Comparison of ENCODE assay signal across 17 cellular contexts in genomic region chr7:34184466-34184865, GRCh38.
A peak's percentile ranks its signal among the peaks of the same experiment; 100 is the strongest.
DNase-seq lines count a peak whose midpoint lies in the region; ATAC-seq and TF ChIP-seq lines count a peak whose summit lies in the region.
"Had no signal": no experiment of that assay in that cellular context is flagged by ENCODE, and none has a peak within 500 bp of the region (broad histone marks: within the 10 kb centered on the region; RNA-seq: fewer than 3 reads in every experiment).

No MANE protein-coding gene starts in this region.

- H2AFZ ChIP-seq in GM23338: no peak overlapping the region
- H2AFZ ChIP-seq: PC-9 had no signal

- no peak overlapping the region for H3K4me3 Mint-ChIP-seq in GM23338
- H3K4me3 Mint-ChIP-seq in activated naive CD4-positive, alpha-beta T cell treated with anti-CD3 and anti-CD28 coated beads, Interleukin-2, amount 10 ng/mL, durations not matched to agents 7 days and 5 days: no peak overlapping the region
- H3K4me3 Mint-ChIP-seq: activated T-helper 17 cell treated with anti-CD3 and anti-CD28 coated beads, Interleukin-2, amount 50 U/mL, for 72 hours had no signal

- ATAC-seq in GM23338 (peak; percentile 38; the same call in 2 of the 3 replicates), HG03342 (IDR thresholded peaks at IDR 0.05; ENCODE audit: unreplicated experiment) (no peak), sciatic nerve (no peak)
- ATAC-seq: activated T-helper 17 cell treated with anti-CD3 and anti-CD28 coated beads, Interleukin-2, amount 50 U/mL, for 72 hours; left ventricle myocardium superior had no signal

- H3K9me2 ChIP-seq in GM23338 (ENCODE audit: insufficient read depth): no peaks in the 10 kb centered on the region

- TF ChIP-seq POLR2A in vagina (IDR thresholded peaks at IDR 0.05): no peak

- no TSS peak for BruUV-seq in A673 (replicated peaks; lab: Mats Ljungman, UMichigan)

- no peaks in the 10 kb centered on the region for H3K79me2 ChIP-seq in GM23338 (replicated peaks; ENCODE audit: insufficient read depth)

- no peaks in the 10 kb centered on the region for H3K9me3 Mint-ChIP-seq in GM23338
- no peaks in the 10 kb centered on the region for H3K9me3 Mint-ChIP-seq in activated naive CD4-positive, alpha-beta T cell treated with anti-CD3 and anti-CD28 coated beads, Interleukin-2, amount 10 ng/mL, durations not matched to agents 7 days and 5 days
- H3K9me3 Mint-ChIP-seq: activated T-helper 17 cell treated with anti-CD3 and anti-CD28 coated beads, Interleukin-2, amount 50 U/mL, for 72 hours had no signal

- intact Hi-C loops in A673 (cut with micrococcal nuclease; ENCODE audit: unreplicated experiment) (no loop called here), sciatic nerve (cut with DNase I) (no loop called here), vagina (cut with DNase I) (no loop called here)

- no peak overlapping the region for H3K27ac Mint-ChIP-seq in GM23338
- H3K27ac Mint-ChIP-seq in activated naive CD4-positive, alpha-beta T cell treated with anti-CD3 and anti-CD28 coated beads, Interleukin-2, amount 10 ng/mL, durations not matched to agents 7 days and 5 days: no peak overlapping the region
- H3K27ac Mint-ChIP-seq: activated T-helper 17 cell treated with anti-CD3 and anti-CD28 coated beads, Interleukin-2, amount 50 U/mL, for 72 hours had no signal

- no peaks in the 10 kb centered on the region for H4K20me1 ChIP-seq in GM23338 (replicated peaks; ENCODE audit: insufficient read depth)

- H3K4me1 ChIP-seq in A673 (ENCODE audit: insufficient read depth, low read length, poor library complexity, severe bottlenecking): peaks cover 22% of the 10 kb centered on the region
- no peaks in the 10 kb centered on the region for H3K4me1 ChIP-seq in GM23338 (ENCODE audit: insufficient read depth)
- no peaks in the 10 kb centered on the region for H3K4me1 ChIP-seq in vagina

- H3K27me3 ChIP-seq in A673 (replicated peaks; ENCODE audit: insufficient read depth, low read depth, low read length, poor library complexity) (no peaks in the 10 kb centered on the region), GM23338 (ENCODE audit: insufficient read depth) (no peaks in the 10 kb centered on the region), vagina (no peaks in the 10 kb centered on the region)
- H3K27me3 ChIP-seq: neutrophil had no signal

- H3K9me3 ChIP-seq in A673 (ENCODE audit: low read depth, low read length, poor library complexity, severe bottlenecking): no peaks in the 10 kb centered on the region
- H3K9me3 ChIP-seq in vagina: no peaks in the 10 kb centered on the region
- H3K9me3 ChIP-seq: neutrophil had no signal

- TF ChIP-seq CTCF in A673 (conservative IDR thresholded peaks at IDR 0.05; ENCODE audit: low read depth, low read length): 0 out of 2 replicates have a peak, but pooled peaks have one; percentile 14
- TF ChIP-seq CTCF in GM23338 (conservative IDR thresholded peaks at IDR 0.05; ENCODE audit: low read depth in 2 of 2): no peak; a peak in 1 of 4 replicates
- TF ChIP-seq CTCF in fibroblast of the aortic adventitia (IDR thresholded peaks at IDR 0.05; ENCODE audit: insufficient read depth, low read length): peak; percentile 34
- TF ChIP-seq CTCF in vagina (IDR thresholded peaks at IDR 0.05): no peak

- no peaks in the 10 kb centered on the region for H3F3A ChIP-seq in GM23338 (replicated peaks; ENCODE audit: low read depth)

- DNase-seq in A673 (ENCODE audit: low spot score) (peak; percentile 13), GM23338 (ENCODE audit: low spot score) (peak; percentile 41), SW480 (ENCODE audit: low spot score) (peak; percentile 26), fibroblast of the aortic adventitia (ENCODE audit: low read depth) (no peak), sciatic nerve (ENCODE audit: low spot score) (no peak), vagina (ENCODE audit: extremely low spot score in 2 of 2) (no peak)
- no peak for DNase-seq in activated naive CD4-positive, alpha-beta T cell treated with anti-CD3 and anti-CD28 coated beads, Interleukin-2, amount 10 ng/mL, durations not matched to agents 7 days and 5 days
- DNase-seq: caudate nucleus, DMS79 treated with DMSO at 0.1 percent for 48 hours, erythroblast, glutamatergic neuron, left ventricle myocardium superior, PC-9 had no signal

- H3K36me3 Mint-ChIP-seq in GM23338 (ENCODE audit: low read depth): no peaks in the 10 kb centered on the region
- no peaks in the 10 kb centered on the region for H3K36me3 Mint-ChIP-seq in activated naive CD4-positive, alpha-beta T cell treated with anti-CD3 and anti-CD28 coated beads, Interleukin-2, amount 10 ng/mL, durations not matched to agents 7 days and 5 days

- H3K27ac ChIP-seq in A673 (ENCODE audit: low read depth, low read length, poor library complexity, severe bottlenecking): no peak overlapping the region
- H3K27ac ChIP-seq in GM23338 (ENCODE audit: low read depth): no peak overlapping the region
- H3K27ac ChIP-seq in vagina: no peak overlapping the region
- H3K27ac ChIP-seq: neutrophil, PC-9, SK-N-MC had no signal

- H3K4me1 Mint-ChIP-seq in GM23338: no peaks in the 10 kb centered on the region
- no peaks in the 10 kb centered on the region for H3K4me1 Mint-ChIP-seq in activated naive CD4-positive, alpha-beta T cell treated with anti-CD3 and anti-CD28 coated beads, Interleukin-2, amount 10 ng/mL, durations not matched to agents 7 days and 5 days
- H3K4me1 Mint-ChIP-seq: activated T-helper 17 cell treated with anti-CD3 and anti-CD28 coated beads, Interleukin-2, amount 50 U/mL, for 72 hours had no signal

- CTCF ChIA-PET in A673 (lab: Charles Lee): no interaction called here
- CTCF ChIA-PET in activated naive CD4-positive, alpha-beta T cell treated with anti-CD3 and anti-CD28 coated beads, Interleukin-2, amount 10 ng/mL, durations not matched to agents 7 days and 5 days (lab: Charles Lee): no interaction called here

- no peaks in the 10 kb centered on the region for H3K27me3 Mint-ChIP-seq in GM23338 (ENCODE audit: insufficient read depth, low read depth, poor library complexity)
- no peaks in the 10 kb centered on the region for H3K27me3 Mint-ChIP-seq in activated naive CD4-positive, alpha-beta T cell treated with anti-CD3 and anti-CD28 coated beads, Interleukin-2, amount 10 ng/mL, durations not matched to agents 7 days and 5 days
- H3K27me3 Mint-ChIP-seq: activated T-helper 17 cell treated with anti-CD3 and anti-CD28 coated beads, Interleukin-2, amount 50 U/mL, for 72 hours had no signal

- H3K36me3 ChIP-seq in A673 (ENCODE audit: insufficient read depth, low read length, poor library complexity, severe bottlenecking) (no peaks in the 10 kb centered on the region), GM23338 (ENCODE audit: insufficient read depth) (no peaks in the 10 kb centered on the region), vagina (no peaks in the 10 kb centered on the region)
- H3K36me3 ChIP-seq: neutrophil had no signal

- H3K4me2 ChIP-seq in GM23338: no peak overlapping the region
- H3K4me2 ChIP-seq: PC-9 had no signal

- H3K4me3 ChIP-seq in A673 (ENCODE audit: low read depth, low read length, poor library complexity, severe bottlenecking) (no peak overlapping the region), GM23338 (no peak overlapping the region), fibroblast of the aortic adventitia (ENCODE audit: low read depth, low read length) (no peak overlapping the region), vagina (no peak overlapping the region)
- H3K4me3 ChIP-seq: PC-9, SK-N-MC had no signal

- POLR2A ChIA-PET in A673 (lab: Charles Lee; ENCODE audit: low non-redundant PET): no interaction called here

Comparison
In these comparisons a context has a peak if more than half of its experiments do, and no peak if none do; other contexts are left out.
1. DNase-seq: peak in A673 (single experiment), GM23338 (single experiment) and SW480 (single experiment); none in fibroblast of the aortic adventitia (single experiment), activated naive CD4-positive, alpha-beta T cell treated with anti-CD3 and anti-CD28 coated beads, Interleukin-2, amount 10 ng/mL, durations not matched to agents 7 days and 5 days (single experiment), sciatic nerve (single experiment) and vagina (0 of 2).
2. CTCF ChIP-seq: peak in A673 (single experiment) and fibroblast of the aortic adventitia (single experiment); none in GM23338 (0 of 2) and vagina (0 of 3).